ENCODE assay signal across 5 cellular contexts in genomic region chr7:143772738-143773468, GRCh38. TPM values are rescaled to one million over a fixed set of nuclear protein-coding genes. Genes with fewer than 3 reads are reported as not detected.
"Had no signal": no experiment of that assay in that cellular context is flagged by ENCODE, and none has a peak within 500 bp of the region (broad histone marks: within the 10 kb centered on the region; RNA-seq: fewer than 3 reads in every experiment).

No MANE protein-coding gene starts in this region.

RNA-seq across cellular contexts. Expression of gene CTAGE6, which starts 15.4 kb away (rescaled TPM):
- total RNA-seq: M059J, OCI-LY7, PC-3, SJCRH30 had no signal
- polyA plus RNA-seq: IgD-negative memory B cell had no signal
